1 cellular context compared by ENCODE assay signal in the genomic region with DNA sequence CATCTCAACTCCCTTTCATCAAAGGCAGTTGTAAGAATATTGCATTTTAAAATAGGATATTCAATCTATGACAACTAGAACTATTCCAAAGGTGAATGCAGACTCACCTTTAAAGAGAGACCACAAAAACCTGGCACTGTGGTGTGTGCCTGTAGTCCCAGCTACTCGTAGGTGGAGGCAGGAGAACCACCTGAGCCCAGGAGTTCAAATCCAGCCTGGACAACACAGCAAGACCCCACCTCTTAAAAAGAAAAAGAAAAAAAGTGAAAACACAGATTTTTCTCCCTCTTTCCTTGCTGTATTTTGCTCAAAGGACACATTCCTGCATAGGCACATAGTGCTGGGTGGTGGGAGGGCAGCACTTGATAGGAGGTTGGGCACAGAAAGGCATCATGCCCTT.
TF ChIP-seq lines count a peak whose summit lies in the region.

No MANE protein-coding gene starts in this region.

TF ChIP-seq in GM23338, 12 proteins besides CTCF, POLR2A, EP300 and RAD21 (continued from another document):
- TF ChIP-seq, protein P1, sequence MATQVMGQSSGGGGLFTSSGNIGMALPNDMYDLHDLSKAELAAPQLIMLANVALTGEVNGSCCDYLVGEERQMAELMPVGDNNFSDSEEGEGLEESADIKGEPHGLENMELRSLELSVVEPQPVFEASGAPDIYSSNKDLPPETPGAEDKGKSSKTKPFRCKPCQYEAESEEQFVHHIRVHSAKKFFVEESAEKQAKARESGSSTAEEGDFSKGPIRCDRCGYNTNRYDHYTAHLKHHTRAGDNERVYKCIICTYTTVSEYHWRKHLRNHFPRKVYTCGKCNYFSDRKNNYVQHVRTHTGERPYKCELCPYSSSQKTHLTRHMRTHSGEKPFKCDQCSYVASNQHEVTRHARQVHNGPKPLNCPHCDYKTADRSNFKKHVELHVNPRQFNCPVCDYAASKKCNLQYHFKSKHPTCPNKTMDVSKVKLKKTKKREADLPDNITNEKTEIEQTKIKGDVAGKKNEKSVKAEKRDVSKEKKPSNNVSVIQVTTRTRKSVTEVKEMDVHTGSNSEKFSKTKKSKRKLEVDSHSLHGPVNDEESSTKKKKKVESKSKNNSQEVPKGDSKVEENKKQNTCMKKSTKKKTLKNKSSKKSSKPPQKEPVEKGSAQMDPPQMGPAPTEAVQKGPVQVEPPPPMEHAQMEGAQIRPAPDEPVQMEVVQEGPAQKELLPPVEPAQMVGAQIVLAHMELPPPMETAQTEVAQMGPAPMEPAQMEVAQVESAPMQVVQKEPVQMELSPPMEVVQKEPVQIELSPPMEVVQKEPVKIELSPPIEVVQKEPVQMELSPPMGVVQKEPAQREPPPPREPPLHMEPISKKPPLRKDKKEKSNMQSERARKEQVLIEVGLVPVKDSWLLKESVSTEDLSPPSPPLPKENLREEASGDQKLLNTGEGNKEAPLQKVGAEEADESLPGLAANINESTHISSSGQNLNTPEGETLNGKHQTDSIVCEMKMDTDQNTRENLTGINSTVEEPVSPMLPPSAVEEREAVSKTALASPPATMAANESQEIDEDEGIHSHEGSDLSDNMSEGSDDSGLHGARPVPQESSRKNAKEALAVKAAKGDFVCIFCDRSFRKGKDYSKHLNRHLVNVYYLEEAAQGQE (IDR thresholded peaks at IDR 0.05; ENCODE audit: unreplicated experiment) = no peak
- no peak for TF ChIP-seq JUNB (IDR thresholded peaks at IDR 0.05; ENCODE audit: unreplicated experiment)
- TF ChIP-seq NANOG (IDR thresholded peaks at IDR 0.05; ENCODE audit: borderline replicate concordance) = no peak
- TF ChIP-seq STAT1 (IDR thresholded peaks at IDR 0.05; ENCODE audit: unreplicated experiment) = no peak
- no peak for TF ChIP-seq ZNF114 (CRISPR knock-in tag; IDR thresholded peaks at IDR 0.05)
- no peak for TF ChIP-seq EZH2 (IDR thresholded peaks at IDR 0.05; ENCODE audit: low read depth, unreplicated experiment)
- TF ChIP-seq, protein P2, sequence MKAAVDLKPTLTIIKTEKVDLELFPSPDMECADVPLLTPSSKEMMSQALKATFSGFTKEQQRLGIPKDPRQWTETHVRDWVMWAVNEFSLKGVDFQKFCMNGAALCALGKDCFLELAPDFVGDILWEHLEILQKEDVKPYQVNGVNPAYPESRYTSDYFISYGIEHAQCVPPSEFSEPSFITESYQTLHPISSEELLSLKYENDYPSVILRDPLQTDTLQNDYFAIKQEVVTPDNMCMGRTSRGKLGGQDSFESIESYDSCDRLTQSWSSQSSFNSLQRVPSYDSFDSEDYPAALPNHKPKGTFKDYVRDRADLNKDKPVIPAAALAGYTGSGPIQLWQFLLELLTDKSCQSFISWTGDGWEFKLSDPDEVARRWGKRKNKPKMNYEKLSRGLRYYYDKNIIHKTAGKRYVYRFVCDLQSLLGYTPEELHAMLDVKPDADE (IDR thresholded peaks at IDR 0.05) = no peak
